Comparison of ENCODE assay signal across 11 cellular contexts in the genomic region with DNA sequence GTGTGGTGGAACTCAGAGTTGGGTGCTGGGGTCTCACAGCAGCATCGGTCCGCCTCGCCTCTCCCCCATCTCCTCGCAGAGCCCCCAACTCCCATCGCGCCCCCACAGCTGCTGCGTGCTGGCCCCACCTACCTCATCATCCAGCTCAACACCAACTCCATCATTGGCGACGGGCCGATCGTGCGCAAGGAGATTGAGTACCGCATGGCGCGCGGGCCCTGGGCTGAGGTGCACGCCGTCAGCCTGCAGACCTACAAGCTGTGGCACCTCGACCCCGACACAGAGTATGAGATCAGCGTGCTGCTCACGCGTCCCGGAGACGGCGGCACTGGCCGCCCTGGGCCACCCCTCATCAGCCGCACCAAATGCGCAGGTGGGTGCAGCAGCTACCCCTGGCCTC. TPM values are rescaled to one million over a fixed set of nuclear protein-coding genes. Genes with fewer than 3 reads are reported as not detected.
DNase-seq lines count a peak whose midpoint lies in the region; ATAC-seq and TF ChIP-seq lines count a peak whose summit lies in the region.
"Had no signal": no experiment of that assay in that cellular context is flagged by ENCODE, and none has a peak within 500 bp of the region (broad histone marks: within the 10 kb centered on the region; RNA-seq: fewer than 3 reads in every experiment).

No MANE protein-coding gene starts in this region.

- H3K9me3 Mint-ChIP-seq in CD8-positive, alpha-beta memory T cell = no peaks in the 10 kb centered on the region
- H3K9me3 Mint-ChIP-seq in WTC11 (peaks cover 4% of the 10 kb centered on the region), glutamatergic neuron (ENCODE audit: unreplicated experiment) (peaks cover 4% of the 10 kb centered on the region)
- H3K9me3 Mint-ChIP-seq: dendritic cell treated with granulocyte-macrophage colony-stimulating factor and Interleukin-4, amounts not matched to agents 40 ng/mL and 50 ng/mL, for 4 days had no signal

- H3K36me3 Mint-ChIP-seq in CD8-positive, alpha-beta memory T cell = no peaks in the 10 kb centered on the region
- H3K36me3 Mint-ChIP-seq in WTC11 (peaks cover 13% of the 10 kb centered on the region; the same call in 1 of the 2 replicates), glutamatergic neuron (ENCODE audit: unreplicated experiment) (no peaks in the 10 kb centered on the region)

- peak overlapping the region in 5 of 7 donors; percentile 16 to 81 (median 78) for H3K4me3 Mint-ChIP-seq in CD8-positive, alpha-beta memory T cell
- H3K4me3 Mint-ChIP-seq in WTC11 (peak overlapping the region; percentile 86), glutamatergic neuron (ENCODE audit: unreplicated experiment) (peak overlapping the region; percentile 81)

- H3K27ac Mint-ChIP-seq in CD8-positive, alpha-beta memory T cell = no peak overlapping the region
- H3K27ac Mint-ChIP-seq in WTC11 (no peak overlapping the region), glutamatergic neuron (ENCODE audit: unreplicated experiment) (no peak overlapping the region)
- H3K27ac Mint-ChIP-seq: dendritic cell treated with granulocyte-macrophage colony-stimulating factor and Interleukin-4, amounts not matched to agents 40 ng/mL and 50 ng/mL, for 4 days had no signal

- no peak for DNase-seq in CD8-positive, alpha-beta memory T cell
- peak; percentile 46 for DNase-seq in WTC11 (ENCODE audit: low spot score)
- no peak for DNase-seq in glutamatergic neuron
- peak; percentile 78 for DNase-seq in posterior vena cava (ENCODE audit: low spot score)
- DNase-seq in H4 (ENCODE audit: low spot score) = no peak
- DNase-seq in NCI-H1417 (lab: John Stamatoyannopoulos, UW) = no peak
- DNase-seq: activated gamma-delta T cell, DMS79, NCI-H446 had no signal

- H3K27me3 ChIP-seq in CD8-positive, alpha-beta memory T cell (ENCODE audit: insufficient read depth, low read length, poor library complexity, severe bottlenecking) = peaks cover 11% of the 10 kb centered on the region

- no peaks in the 10 kb centered on the region for H3K36me3 ChIP-seq in CD8-positive, alpha-beta memory T cell (ENCODE audit: insufficient read depth, low read length)

- H3K4me1 Mint-ChIP-seq in CD8-positive, alpha-beta memory T cell = peaks cover 2 to 15% (median 5%) of the 10 kb centered on the region in 3 donors
- peaks cover 44% of the 10 kb centered on the region for H3K4me1 Mint-ChIP-seq in WTC11
- peaks cover 13% of the 10 kb centered on the region for H3K4me1 Mint-ChIP-seq in glutamatergic neuron (ENCODE audit: low read depth, unreplicated experiment)

- no peak overlapping the region for H3K4me3 ChIP-seq in CD8-positive, alpha-beta memory T cell (ENCODE audit: low read length)

- intact Hi-C loops in posterior vena cava (cut with DNase I) = no loop called here

- H3K9me3 ChIP-seq in CD8-positive, alpha-beta memory T cell (ENCODE audit: low read length) = no peaks in the 10 kb centered on the region

- no peak overlapping the region for H3K27ac ChIP-seq in CD8-positive, alpha-beta memory T cell (ENCODE audit: low read depth, low read length)

- TF ChIP-seq CTCF in WTC11 (IDR thresholded peaks at IDR 0.05) (no peak), glutamatergic neuron (IDR thresholded peaks at IDR 0.05; ENCODE audit: partially characterized antibody, unreplicated experiment) (no peak)

- H3K4me1 ChIP-seq in CD8-positive, alpha-beta memory T cell (ENCODE audit: insufficient read depth, low read length) = no peaks in the 10 kb centered on the region

- peaks cover 42 to 64% of the 10 kb centered on the region in 2 donors for H3K27me3 Mint-ChIP-seq in CD8-positive, alpha-beta memory T cell
- H3K27me3 Mint-ChIP-seq in WTC11 (ENCODE audit: low read depth) (peaks cover 37% of the 10 kb centered on the region), glutamatergic neuron (ENCODE audit: unreplicated experiment) (peaks cover 4% of the 10 kb centered on the region)

- ATAC-seq in WTC11 (peak; percentile 4), HG03159 (IDR thresholded peaks at IDR 0.05; ENCODE audit: unreplicated experiment) (no peak)

- POLR2A ChIA-PET in CD8-positive, alpha-beta memory T cell (lab: Charles Lee) = no interaction called here
- POLR2A ChIA-PET in WTC11 (lab: Charles Lee) = interaction anchor here (1.0 to 2.0 kb wide), 5 partner anchors 10 to 23 kb away, joined by 3 to 9 read pairs (median 5); no protein-coding TSS in a partner anchor

- CTCF ChIA-PET in CD8-positive, alpha-beta memory T cell (lab: Charles Lee) = interaction anchor here (1.0 kb wide), 1 partner anchor 8 kb away, joined by 3 read pairs; no protein-coding TSS in a partner anchor
- CTCF ChIA-PET in WTC11 (lab: Charles Lee) = interaction anchor here (0.9 to 4.1 kb wide), 14 partner anchors 9 to 183 kb away, joined by 3 to 30 read pairs (median 6); a partner anchor contains a TSS

TF ChIP-seq in WTC11, 78 proteins besides CTCF, POLR2A, EP300 and RAD21 (continues in another document):
- no peak for TF ChIP-seq MYBL2 (CRISPR knock-in tag; IDR thresholded peaks at IDR 0.05)
- 0 out of 2 replicates have a peak, but pooled peaks have one; percentile 24 for TF ChIP-seq NR2C2 (CRISPR knock-in tag; IDR thresholded peaks at IDR 0.05)
- TF ChIP-seq, protein P1, sequence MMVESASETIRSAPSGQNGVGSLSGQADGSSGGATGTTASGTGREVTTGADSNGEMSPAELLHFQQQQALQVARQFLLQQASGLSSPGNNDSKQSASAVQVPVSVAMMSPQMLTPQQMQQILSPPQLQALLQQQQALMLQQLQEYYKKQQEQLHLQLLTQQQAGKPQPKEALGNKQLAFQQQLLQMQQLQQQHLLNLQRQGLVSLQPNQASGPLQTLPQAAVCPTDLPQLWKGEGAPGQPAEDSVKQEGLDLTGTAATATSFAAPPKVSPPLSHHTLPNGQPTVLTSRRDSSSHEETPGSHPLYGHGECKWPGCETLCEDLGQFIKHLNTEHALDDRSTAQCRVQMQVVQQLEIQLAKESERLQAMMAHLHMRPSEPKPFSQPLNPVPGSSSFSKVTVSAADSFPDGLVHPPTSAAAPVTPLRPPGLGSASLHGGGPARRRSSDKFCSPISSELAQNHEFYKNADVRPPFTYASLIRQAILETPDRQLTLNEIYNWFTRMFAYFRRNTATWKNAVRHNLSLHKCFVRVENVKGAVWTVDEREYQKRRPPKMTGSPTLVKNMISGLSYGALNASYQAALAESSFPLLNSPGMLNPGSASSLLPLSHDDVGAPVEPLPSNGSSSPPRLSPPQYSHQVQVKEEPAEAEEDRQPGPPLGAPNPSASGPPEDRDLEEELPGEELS (CRISPR knock-in tag; IDR thresholded peaks at IDR 0.05) = no peak
- TF ChIP-seq SMAD4 (CRISPR knock-in tag; IDR thresholded peaks at IDR 0.05) = no peak
- TF ChIP-seq, protein P2, sequence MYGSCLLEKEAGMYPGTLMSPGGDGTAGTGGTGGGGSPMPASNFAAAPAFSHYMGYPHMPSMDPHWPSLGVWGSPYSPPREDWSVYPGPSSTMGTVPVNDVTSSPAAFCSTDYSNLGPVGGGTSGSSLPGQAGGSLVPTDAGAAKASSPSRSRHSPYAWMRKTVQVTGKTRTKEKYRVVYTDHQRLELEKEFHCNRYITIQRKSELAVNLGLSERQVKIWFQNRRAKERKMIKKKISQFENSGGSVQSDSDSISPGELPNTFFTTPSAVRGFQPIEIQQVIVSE (CRISPR knock-in tag; IDR thresholded peaks at IDR 0.05; ENCODE audit: borderline replicate concordance) = no peak
- TF ChIP-seq, protein P3, sequence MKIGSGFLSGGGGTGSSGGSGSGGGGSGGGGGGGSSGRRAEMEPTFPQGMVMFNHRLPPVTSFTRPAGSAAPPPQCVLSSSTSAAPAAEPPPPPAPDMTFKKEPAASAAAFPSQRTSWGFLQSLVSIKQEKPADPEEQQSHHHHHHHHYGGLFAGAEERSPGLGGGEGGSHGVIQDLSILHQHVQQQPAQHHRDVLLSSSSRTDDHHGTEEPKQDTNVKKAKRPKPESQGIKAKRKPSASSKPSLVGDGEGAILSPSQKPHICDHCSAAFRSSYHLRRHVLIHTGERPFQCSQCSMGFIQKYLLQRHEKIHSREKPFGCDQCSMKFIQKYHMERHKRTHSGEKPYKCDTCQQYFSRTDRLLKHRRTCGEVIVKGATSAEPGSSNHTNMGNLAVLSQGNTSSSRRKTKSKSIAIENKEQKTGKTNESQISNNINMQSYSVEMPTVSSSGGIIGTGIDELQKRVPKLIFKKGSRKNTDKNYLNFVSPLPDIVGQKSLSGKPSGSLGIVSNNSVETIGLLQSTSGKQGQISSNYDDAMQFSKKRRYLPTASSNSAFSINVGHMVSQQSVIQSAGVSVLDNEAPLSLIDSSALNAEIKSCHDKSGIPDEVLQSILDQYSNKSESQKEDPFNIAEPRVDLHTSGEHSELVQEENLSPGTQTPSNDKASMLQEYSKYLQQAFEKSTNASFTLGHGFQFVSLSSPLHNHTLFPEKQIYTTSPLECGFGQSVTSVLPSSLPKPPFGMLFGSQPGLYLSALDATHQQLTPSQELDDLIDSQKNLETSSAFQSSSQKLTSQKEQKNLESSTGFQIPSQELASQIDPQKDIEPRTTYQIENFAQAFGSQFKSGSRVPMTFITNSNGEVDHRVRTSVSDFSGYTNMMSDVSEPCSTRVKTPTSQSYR (CRISPR knock-in tag; IDR thresholded peaks at IDR 0.05) = 0 out of 2 replicates have a peak, but pooled peaks have one; percentile 50
- TF ChIP-seq TCF7 (CRISPR knock-in tag; IDR thresholded peaks at IDR 0.05; ENCODE audit: low read depth) = no peak
- peak; percentile 56; the same call in 1 of the 2 replicates for TF ChIP-seq FOXP1 (CRISPR knock-in tag; IDR thresholded peaks at IDR 0.05; ENCODE audit: borderline replicate concordance)
- TF ChIP-seq NFE2L1 (CRISPR knock-in tag; IDR thresholded peaks at IDR 0.05) = 0 out of 2 replicates have a peak, but pooled peaks have one; percentile 46
- TF ChIP-seq, protein P4, sequence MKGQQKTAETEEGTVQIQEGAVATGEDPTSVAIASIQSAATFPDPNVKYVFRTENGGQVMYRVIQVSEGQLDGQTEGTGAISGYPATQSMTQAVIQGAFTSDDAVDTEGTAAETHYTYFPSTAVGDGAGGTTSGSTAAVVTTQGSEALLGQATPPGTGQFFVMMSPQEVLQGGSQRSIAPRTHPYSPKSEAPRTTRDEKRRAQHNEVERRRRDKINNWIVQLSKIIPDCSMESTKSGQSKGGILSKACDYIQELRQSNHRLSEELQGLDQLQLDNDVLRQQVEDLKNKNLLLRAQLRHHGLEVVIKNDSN (CRISPR knock-in tag; IDR thresholded peaks at IDR 0.05) = no peak
- TF ChIP-seq TP53 (CRISPR knock-in tag; IDR thresholded peaks at IDR 0.05) = no peak
- TF ChIP-seq ZNF317 (CRISPR knock-in tag; IDR thresholded peaks at IDR 0.05; ENCODE audit: borderline replicate concordance, low read depth) = no peak

RNA-seq across cellular contexts. Expression of a gene that starts 24.2 kb away (rescaled TPM):
- under 1 TPM; 0.13 to 0.51 TPM for total RNA-seq in CD8-positive, alpha-beta memory T cell
- 0.62 TPM for polyA plus RNA-seq in CD8-positive, alpha-beta memory T cell
- total RNA-seq in WTC11 (2021) (60.8 to 75.4 TPM (median 68.2 TPM) in 3 replicates), glutamatergic neuron (ENCODE audit: unreplicated experiment) (92.5 TPM), posterior vena cava (10 to 100 TPM; 12.3 to 16.5 TPM)
- 16.2 and 18.3 TPM in 2 replicates for total RNA-seq in H4 (2014; rRNA removed; shearing (Covaris generic))

RNA-seq across cellular contexts. Expression of a gene that starts 29.8 kb away (rescaled TPM):
- 10 to 100 TPM; 33.8 to 41.1 TPM for total RNA-seq in CD8-positive, alpha-beta memory T cell
- polyA plus RNA-seq in CD8-positive, alpha-beta memory T cell = 14.5 TPM
- 37.6 to 44.2 TPM (median 43.0 TPM) in 3 replicates for total RNA-seq in WTC11 (2021)
- total RNA-seq in glutamatergic neuron (ENCODE audit: unreplicated experiment) = 21.4 TPM
- 10 to 100 TPM; 13.9 to 20.0 TPM for total RNA-seq in posterior vena cava
- 29.0 and 32.3 TPM in 2 replicates for total RNA-seq in H4 (2014; rRNA removed; shearing (Covaris generic))

Comparison
In these comparisons a context has a peak if more than half of its experiments do, and no peak if none do; other contexts are left out.
1. DNase-seq: peak in WTC11 (single experiment) and posterior vena cava (single experiment); none in CD8-positive, alpha-beta memory T cell (0 of 5), glutamatergic neuron (single experiment), H4 (single experiment) and NCI-H1417 (0 of 3).
2. RNA of a gene that starts 24.2 kb away (total RNA-seq): 92.5 TPM in glutamatergic neuron (single experiment), 60.8 to 75.4 TPM in WTC11, 12.3 to 16.5 TPM in posterior vena cava and 16.2 to 18.3 TPM in H4; 0.13 to 0.51 TPM in CD8-positive, alpha-beta memory T cell; every median in the first group is over 4 times any median in the second.
3. Peak in every context shown above with its lines, with median percentiles within 50 percentile points of each other: H3K4me3 Mint-ChIP-seq.